ENCODE assay signal across 9 cellular contexts in genomic region chr19:11142528-11143171, GRCh38. TPM values are rescaled to one million over a fixed set of nuclear protein-coding genes. Genes with fewer than 3 reads are reported as not detected.
DNase-seq lines count a peak whose midpoint lies in the region; ATAC-seq and TF ChIP-seq lines count a peak whose summit lies in the region.
"Had no signal": no experiment of that assay in that cellular context is flagged by ENCODE, and none has a peak within 500 bp of the region (broad histone marks: within the 10 kb centered on the region; RNA-seq: fewer than 3 reads in every experiment).

No MANE protein-coding gene starts in this region.

- peak; percentile 59 for DNase-seq in CD14-positive monocyte (ENCODE audit: low spot score)
- DNase-seq in NCI-H2196 treated with DMSO at 0.1 percent for 48 hours (lab: John Stamatoyannopoulos, UW; ENCODE audit: unreplicated experiment), result peak; percentile 85
- DNase-seq in dedifferentiated amniotic fluid mesenchymal stem cell (ENCODE audit: extremely low spot score), result peak; percentile 90
- DNase-seq in left lung, result peak; percentile 89 to 94
- DNase-seq in thoracic aorta (ENCODE audit: low spot score), result peak; percentile 82
- DNase-seq in central memory CD4-positive, alpha-beta T cell, result no peak
- no peak for DNase-seq in activated CD4-positive, alpha-beta T cell treated with anti-CD3 and anti-CD28 coated beads, Interleukin-2, amount 50 U/mL, for 4 hours

- H3K27me3 ChIP-seq in left lung, result no peaks in the 10 kb centered on the region
- H3K27me3 ChIP-seq in thoracic aorta (replicated peaks; ENCODE audit: insufficient read depth), result no peaks in the 10 kb centered on the region

- H3K4me1 ChIP-seq in left lung (peaks cover 36 to 69% of the 10 kb centered on the region in 2 donors), thoracic aorta (ENCODE audit: control insufficient read depth in 1 of 2, low read depth in 2 of 2) (peaks cover 38 to 57% of the 10 kb centered on the region in 2 donors)

- peaks cover 0 to 15% of the 10 kb centered on the region in 2 donors for H3K36me3 ChIP-seq in left lung
- no peaks in the 10 kb centered on the region for H3K36me3 ChIP-seq in thoracic aorta

- no peak overlapping the region for H3K27ac Mint-ChIP-seq in CD14-positive monocyte
- H3K27ac Mint-ChIP-seq: memory B cell had no signal

- peak overlapping the region; percentile 48 to 50 for H3K4me3 Mint-ChIP-seq in CD14-positive monocyte
- H3K4me3 Mint-ChIP-seq: memory B cell had no signal

- H3K4me3 ChIP-seq in left lung, result no peak overlapping the region
- H3K4me3 ChIP-seq in thoracic aorta, result peak overlapping the region; percentile 60

- peaks cover 18 to 37% of the 10 kb centered on the region in 2 donors for H3K36me3 Mint-ChIP-seq in CD14-positive monocyte

- peaks cover 32% of the 10 kb centered on the region for H3K4me1 Mint-ChIP-seq in CD14-positive monocyte

- intact Hi-C loops in CD14-positive monocyte (cut with micrococcal nuclease), result no loop called here
- intact Hi-C loops in left lung (cut with DNase I), result loop anchor here in 1 of 2 donors (10.0 kb wide), 1 partner anchor 52 kb away; the partner anchor contains the start of gene KANK2

- no peaks in the 10 kb centered on the region for H3K9me3 ChIP-seq in left lung
- H3K9me3 ChIP-seq in thoracic aorta, result no peaks in the 10 kb centered on the region

- H3K27ac ChIP-seq in left lung, result peak overlapping the region; percentile 94 to 96
- peak overlapping the region; percentile 99 to 100 for H3K27ac ChIP-seq in thoracic aorta

- peaks cover 13 to 21% (median 17%) of the 10 kb centered on the region in 3 donors for H3K27me3 Mint-ChIP-seq in CD14-positive monocyte (ENCODE audit: low read depth in 3 of 3)

- TF ChIP-seq CTCF in CD14-positive monocyte (IDR thresholded peaks at IDR 0.05) (no peak), left lung (IDR thresholded peaks at IDR 0.05) (no peak), thoracic aorta (IDR thresholded peaks at IDR 0.05) (no peak)

- peaks cover 0 to 8% (median 2%) of the 10 kb centered on the region in 7 donors for H3K9me3 Mint-ChIP-seq in CD14-positive monocyte
- H3K9me3 Mint-ChIP-seq: memory B cell had no signal

- ATAC-seq in left lung (peak; percentile 80), thoracic aorta (ENCODE audit: insufficient number of reproducible peaks, low FRiP score, low read depth) (peak; percentile 37), GM21515 (IDR thresholded peaks at IDR 0.05; ENCODE audit: unreplicated experiment) (no peak)

RNA-seq across cellular contexts. Expression of gene SPC24, which starts 12.9 kb away (rescaled TPM):
- under 1 TPM in 1 of 2 donors, not detected in 1; 0.27 TPM for polyA plus RNA-seq in CD14-positive monocyte
- total RNA-seq in left lung (10 to 100 TPM in 1 of 2 donors, 1 to 10 TPM in 1; 5.4 to 12.1 TPM), thoracic aorta (1 to 10 TPM; 2.4 to 4.7 TPM)

RNA-seq across cellular contexts. Expression of gene LDLR, which starts 53.4 kb away (rescaled TPM):
- 10 to 100 TPM; 19.8 to 21.2 TPM for polyA plus RNA-seq in CD14-positive monocyte
- 100 to 1,000 TPM; 212 to 310 TPM for total RNA-seq in left lung
- total RNA-seq in thoracic aorta, result 100 to 1,000 TPM in 1 of 2 donors, 10 to 100 TPM in 1; 39.8 to 108 TPM

RNA-seq across cellular contexts. Expression of gene KANK2, which starts 54.7 kb away (rescaled TPM):
- under 1 TPM; 0.40 to 0.64 TPM for polyA plus RNA-seq in CD14-positive monocyte
- total RNA-seq in left lung (100 to 1,000 TPM; 179 to 194 TPM), thoracic aorta (100 to 1,000 TPM; 647 to 689 TPM)

Comparison
In these comparisons a context has a peak if more than half of its experiments do, and no peak if none do; other contexts are left out.
1. DNase-seq: peak in CD14-positive monocyte (single experiment), NCI-H2196 treated with DMSO at 0.1 percent for 48 hours (single experiment), dedifferentiated amniotic fluid mesenchymal stem cell (single experiment), left lung (2 of 2) and thoracic aorta (single experiment); none in central memory CD4-positive, alpha-beta T cell (single experiment) and activated CD4-positive, alpha-beta T cell treated with anti-CD3 and anti-CD28 coated beads, Interleukin-2, amount 50 U/mL, for 4 hours (0 of 2).